In genomic region chr7:47937711-47938573, GRCh38 we compare ENCODE assay signal across 12 cellular contexts.
DNase-seq lines count a peak whose midpoint lies in the region; ATAC-seq lines count a peak whose summit lies in the region.
"Had no signal": no experiment of that assay in that cellular context is flagged by ENCODE, and none has a peak within 500 bp of the region (broad histone marks: within the 10 kb centered on the region; RNA-seq: fewer than 3 reads in every experiment).

No MANE protein-coding gene starts in this region.

- DNase-seq in NOMO-1 treated with DMSO at 0.1 percent for 48 hours (lab: John Stamatoyannopoulos, UW; ENCODE audit: unreplicated experiment) (peak; percentile 26), NOMO-1 treated with dmso at 0.1 percent for 144 hours (lab: John Stamatoyannopoulos, UW; ENCODE audit: unreplicated experiment) (no peak), NCI-H187 (lab: John Stamatoyannopoulos, UW) (no peak), NCI-H82 treated with DMSO at 0.1 percent for 48 hours (lab: John Stamatoyannopoulos, UW; ENCODE audit: unreplicated experiment) (no peak), NCI-H1105 (lab: John Stamatoyannopoulos, UW) (no peak)
- DNase-seq in central memory CD8-positive, alpha-beta T cell (ENCODE audit: low spot score in 2 of 2) = no peak
- DNase-seq: brain microvascular endothelial cell, heart left ventricle, NCI-H1694 treated with DMSO at 0.1 percent for 48 hours had no signal

- H3K4me3 Mint-ChIP-seq in central memory CD8-positive, alpha-beta T cell = no peak overlapping the region
- H3K4me3 Mint-ChIP-seq: neural crest cell had no signal

- no peaks in the 10 kb centered on the region for H3K27me3 Mint-ChIP-seq in central memory CD8-positive, alpha-beta T cell

- no peaks in the 10 kb centered on the region for H3K36me3 Mint-ChIP-seq in central memory CD8-positive, alpha-beta T cell (ENCODE audit: insufficient read depth)

- ATAC-seq in GM21526 (IDR thresholded peaks at IDR 0.05; ENCODE audit: low FRiP score, unreplicated experiment) (peak; percentile 56), HG03280 (IDR thresholded peaks at IDR 0.05; ENCODE audit: unreplicated experiment) (peak; percentile 45)
- peak; percentile 24 for ATAC-seq in central memory CD8-positive, alpha-beta T cell (replicated peaks; ENCODE audit: extremely low read depth, poor library complexity, severe bottlenecking)
- ATAC-seq: heart left ventricle had no signal

- H3K4me1 Mint-ChIP-seq in central memory CD8-positive, alpha-beta T cell = no peaks in the 10 kb centered on the region

- H3K9me3 Mint-ChIP-seq in central memory CD8-positive, alpha-beta T cell = no peaks in the 10 kb centered on the region
- H3K9me3 Mint-ChIP-seq: neural crest cell had no signal

- no peak overlapping the region for H3K27ac Mint-ChIP-seq in central memory CD8-positive, alpha-beta T cell (ENCODE audit: low read depth)
